In genomic region chr11:3161720-3162409, GRCh38 we compare ENCODE assay signal across 15 cellular contexts. TPM values are rescaled to one million over a fixed set of nuclear protein-coding genes. Genes with fewer than 3 reads are reported as not detected.
DNase-seq lines count a peak whose midpoint lies in the region; ATAC-seq and TF ChIP-seq lines count a peak whose summit lies in the region.
"Had no signal": no experiment of that assay in that cellular context is flagged by ENCODE, and none has a peak within 500 bp of the region (broad histone marks: within the 10 kb centered on the region; RNA-seq: fewer than 3 reads in every experiment).

No MANE protein-coding gene starts in this region.

- no peak for TF ChIP-seq CTCF in right atrium auricular region (IDR thresholded peaks at IDR 0.05)
- TF ChIP-seq CTCF in glutamatergic neuron (IDR thresholded peaks at IDR 0.05; ENCODE audit: partially characterized antibody, unreplicated experiment): no peak

- H3K27ac Mint-ChIP-seq in glutamatergic neuron (ENCODE audit: unreplicated experiment): no peak overlapping the region
- no peak overlapping the region for H3K27ac Mint-ChIP-seq in stimulated activated naive CD8-positive, alpha-beta T cell treated with anti-CD3 and anti-CD28 coated beads, Interleukin-15, amount 100 ng/mL, for 72 hours

- H3K27me3 ChIP-seq in right atrium auricular region (no peaks in the 10 kb centered on the region), aorta (ENCODE audit: control insufficient read depth in 1 of 2, insufficient read depth in 2 of 2, low read length in 1 of 2) (no peaks in the 10 kb centered on the region)
- H3K27me3 ChIP-seq: brain microvascular endothelial cell, SJSA1 had no signal

- peak overlapping the region; percentile 91 for H3K4me3 Mint-ChIP-seq in glutamatergic neuron (ENCODE audit: unreplicated experiment)
- H3K4me3 Mint-ChIP-seq in stimulated activated naive CD8-positive, alpha-beta T cell treated with anti-CD3 and anti-CD28 coated beads, Interleukin-15, amount 100 ng/mL, for 72 hours: no peak overlapping the region

- intact Hi-C loops in Right ventricle myocardium superior (cut with DNase I): no loop called here
- intact Hi-C loops in posterior vena cava (cut with DNase I): no loop called here
- intact Hi-C loops in aorta (cut with DNase I): loop anchor here in 1 of 2 donors (2.0 kb wide), 1 partner anchor 39 kb away; no protein-coding TSS in a partner anchor

- H3K36me3 ChIP-seq in right atrium auricular region (no peaks in the 10 kb centered on the region), aorta (ENCODE audit: control insufficient read depth in 1 of 2, insufficient read depth in 2 of 2, low read length in 1 of 2) (no peaks in the 10 kb centered on the region)
- H3K36me3 ChIP-seq: brain microvascular endothelial cell, neutrophil had no signal

- H3K4me3 ChIP-seq in right atrium auricular region: no peak overlapping the region
- no peak overlapping the region for H3K4me3 ChIP-seq in aorta (ENCODE audit: low read length in 2 of 2)
- H3K4me3 ChIP-seq: SJSA1 had no signal

- H3K27me3 Mint-ChIP-seq in glutamatergic neuron (ENCODE audit: unreplicated experiment): peaks cover 21% of the 10 kb centered on the region
- peaks cover 26% of the 10 kb centered on the region for H3K27me3 Mint-ChIP-seq in stimulated activated naive CD8-positive, alpha-beta T cell treated with anti-CD3 and anti-CD28 coated beads, Interleukin-15, amount 100 ng/mL, for 72 hours

- ATAC-seq in Right ventricle myocardium superior (ENCODE audit: poor library complexity) (no peak), aorta (ENCODE audit: low FRiP score) (no peak), HG03432 (IDR thresholded peaks at IDR 0.05; ENCODE audit: unreplicated experiment) (no peak)
- no peak for ATAC-seq in stimulated activated naive CD8-positive, alpha-beta T cell treated with anti-CD3 and anti-CD28 coated beads, Interleukin-15, amount 100 ng/mL, for 72 hours

- peaks cover 0 to 77% of the 10 kb centered on the region in 2 donors for H3K4me1 ChIP-seq in right atrium auricular region
- H3K4me1 ChIP-seq in aorta (ENCODE audit: control insufficient read depth in 1 of 2, insufficient read depth in 2 of 2, low read length in 2 of 2): no peaks in the 10 kb centered on the region

- DNase-seq in Right ventricle myocardium superior: peak; percentile 16
- no peak for DNase-seq in right atrium auricular region (ENCODE audit: low spot score)
- peak; percentile 17 for DNase-seq in glutamatergic neuron
- DNase-seq in posterior vena cava (ENCODE audit: low spot score): peak; percentile 59
- DNase-seq in aorta: peak; percentile 40 to 46
- DNase-seq in stimulated activated naive CD8-positive, alpha-beta T cell treated with anti-CD3 and anti-CD28 coated beads, Interleukin-15, amount 100 ng/mL, for 72 hours: no peak
- DNase-seq in NCI-H2171 (lab: John Stamatoyannopoulos, UW): no peak
- DNase-seq: activated T-cell treated with anti-CD3 and anti-CD28 coated beads, Interleukin-2, amount 50 U/mL, for 48 hours; brain microvascular endothelial cell; NCI-H1105 treated with DMSO at 0.1 percent for 48 hours had no signal

- H3K9me3 Mint-ChIP-seq in glutamatergic neuron (ENCODE audit: unreplicated experiment): peaks cover 10% of the 10 kb centered on the region
- H3K9me3 Mint-ChIP-seq in stimulated activated naive CD8-positive, alpha-beta T cell treated with anti-CD3 and anti-CD28 coated beads, Interleukin-15, amount 100 ng/mL, for 72 hours: no peaks in the 10 kb centered on the region

- WGBS in aorta, 2 donors: 50 to 51% methylated on average over 6 to 7 of the region's 7 CpGs

- H3K27ac ChIP-seq in right atrium auricular region (peak overlapping the region in 1 of 2 donors; percentile 71), aorta (ENCODE audit: low read depth in 1 of 2, low read length in 2 of 2) (peak overlapping the region in 1 of 2 donors; percentile 34)
- H3K27ac ChIP-seq: brain microvascular endothelial cell, neutrophil, SJSA1 had no signal

- peaks cover 38% of the 10 kb centered on the region for H3K4me1 Mint-ChIP-seq in glutamatergic neuron (ENCODE audit: low read depth, unreplicated experiment)
- H3K4me1 Mint-ChIP-seq in stimulated activated naive CD8-positive, alpha-beta T cell treated with anti-CD3 and anti-CD28 coated beads, Interleukin-15, amount 100 ng/mL, for 72 hours: peaks cover 80% of the 10 kb centered on the region

- H3K9me3 ChIP-seq in right atrium auricular region (no peaks in the 10 kb centered on the region), aorta (ENCODE audit: control insufficient read depth, low read length) (no peaks in the 10 kb centered on the region)
- H3K9me3 ChIP-seq: neutrophil, SJSA1 had no signal

- H3K36me3 Mint-ChIP-seq in glutamatergic neuron (ENCODE audit: unreplicated experiment): no peaks in the 10 kb centered on the region

RNA-seq across cellular contexts. Expression of gene OSBPL5, which starts 3.2 kb away (rescaled TPM):
- total RNA-seq in Right ventricle myocardium superior (15.3 TPM), right atrium auricular region (10 to 100 TPM; 11.1 to 17.8 TPM), glutamatergic neuron (ENCODE audit: unreplicated experiment) (115 TPM), posterior vena cava (10 to 100 TPM; 61.2 to 84.0 TPM), aorta (10 to 100 TPM; 64.1 to 69.1 TPM)
- 10 to 100 TPM; 11.9 to 48.4 TPM for polyA plus RNA-seq in aorta

RNA-seq across cellular contexts. Expression of gene MRGPRG, which starts 56.7 kb away (rescaled TPM):
- total RNA-seq in Right ventricle myocardium superior (not detected), right atrium auricular region (not detected), glutamatergic neuron (ENCODE audit: unreplicated experiment) (not detected), posterior vena cava (not detected), aorta (not detected)
- not detected for polyA plus RNA-seq in aorta
- total RNA-seq: Daoy, SJSA1, subcutaneous adipose tissue had no signal

Comparison
In these comparisons a context has a peak if more than half of its experiments do, and no peak if none do; other contexts are left out.
1. DNase-seq: peak in Right ventricle myocardium superior (single experiment), glutamatergic neuron (single experiment), posterior vena cava (single experiment) and aorta (2 of 2); none in right atrium auricular region (single experiment), stimulated activated naive CD8-positive, alpha-beta T cell treated with anti-CD3 and anti-CD28 coated beads, Interleukin-15, amount 100 ng/mL, for 72 hours (0 of 2) and NCI-H2171 (single experiment).